Comparison of ENCODE assay signal across 8 cellular contexts in genomic region chr11:94876645-94877445, GRCh38.
DNase-seq lines count a peak whose midpoint lies in the region; ATAC-seq, FAIRE-seq and TF ChIP-seq lines count a peak whose summit lies in the region.

No MANE protein-coding gene starts in this region.

- DNase-seq in GM12892 (ENCODE audit: insufficient read length) (peak; percentile 19), NB4 (ENCODE audit: low read depth) (peak; percentile 95), fibroblast of the conjunctiva (ENCODE audit: low read depth) (peak; percentile 88), nucleus accumbens (lab: John Stamatoyannopoulos, UW) (peak in 30 of 56 donors; percentile 3 to 59 (median 24)), thoracic aorta (ENCODE audit: low spot score) (peak; percentile 68), NCI-H1694 treated with DMSO at 0.1 percent for 48 hours (lab: John Stamatoyannopoulos, UW) (no peak)
- DNase-seq in activated T-cell treated with anti-CD3 and anti-CD28 coated beads, Interleukin-2, amount 50 U/mL, for 4 hours = peak; percentile 20

- H3K4me1 ChIP-seq in HEK293 (ENCODE audit: control insufficient read depth, insufficient read depth, low read length) = no peaks in the 10 kb centered on the region
- H3K4me1 ChIP-seq in thoracic aorta (ENCODE audit: control insufficient read depth in 1 of 2, low read depth in 2 of 2) = peaks cover 25 to 40% of the 10 kb centered on the region in 2 donors

- TF ChIP-seq POLR2A in GM12892 (IDR thresholded peaks at IDR 0.05; ENCODE audit: low read depth, low read length) = no peak
- TF ChIP-seq POLR2A in NB4 (IDR thresholded peaks at IDR 0.05; ENCODE audit: extremely low read depth, insufficient read length) = no peak

- H3K4me1 Mint-ChIP-seq in activated T-cell treated with anti-CD3 and anti-CD28 coated beads, Interleukin-2, amount 50 U/mL, for 4 hours (ENCODE audit: low read depth) = peaks cover 10% of the 10 kb centered on the region

- peaks cover 3% of the 10 kb centered on the region for H3K27me3 Mint-ChIP-seq in activated T-cell treated with anti-CD3 and anti-CD28 coated beads, Interleukin-2, amount 50 U/mL, for 4 hours (ENCODE audit: low read depth)

- no peak overlapping the region for H3K4me3 Mint-ChIP-seq in activated T-cell treated with anti-CD3 and anti-CD28 coated beads, Interleukin-2, amount 50 U/mL, for 4 hours

- no peaks in the 10 kb centered on the region for H3K27me3 ChIP-seq in thoracic aorta (replicated peaks; ENCODE audit: insufficient read depth)

- FAIRE-seq in GM12892 (lab: Jason Lieb, UNC) = peak; percentile 85

- TF ChIP-seq CTCF in HEK293 (tag by site-specific recombination; IDR thresholded peaks at IDR 0.05) (no peak), NB4 (IDR thresholded peaks at IDR 0.05; ENCODE audit: low read depth, low read length) (peak; percentile 43), thoracic aorta (IDR thresholded peaks at IDR 0.05) (no peak)

- H3K27ac ChIP-seq in HEK293 (ENCODE audit: extremely low read depth, low read depth, low read length) (no peak overlapping the region), thoracic aorta (peak overlapping the region; percentile 66 to 67)

- peaks cover 0 to 79% of the 10 kb centered on the region in 2 experiments; a peak in 1 of 3 replicates for H3K36me3 ChIP-seq in HEK293 (ENCODE audit: control insufficient read depth in 2 of 2, insufficient read depth in 1 of 2, low read length in 2 of 2)
- peaks cover 7% of the 10 kb centered on the region for H3K36me3 ChIP-seq in thoracic aorta

- POLR2A ChIA-PET in HEK293 (lab: Yijun Ruan, JAX) = no interaction called here

- H3K4me3 ChIP-seq in HEK293 (ENCODE audit: low read depth, low read length) (no peak overlapping the region), NB4 (ENCODE audit: low read depth, low read length) (no peak overlapping the region), thoracic aorta (no peak overlapping the region)

- no peaks in the 10 kb centered on the region for H3K36me3 Mint-ChIP-seq in activated T-cell treated with anti-CD3 and anti-CD28 coated beads, Interleukin-2, amount 50 U/mL, for 4 hours (ENCODE audit: insufficient read depth)

- peak; percentile 90 for ATAC-seq in activated T-cell treated with anti-CD3 and anti-CD28 coated beads, Interleukin-2, amount 50 U/mL, for 4 hours
- peak; percentile 80 for ATAC-seq in thoracic aorta (ENCODE audit: insufficient number of reproducible peaks, low FRiP score, low read depth)

- H3K9me3 ChIP-seq in HEK293 (ENCODE audit: control insufficient read depth, insufficient read depth, low read depth, low read length) = no peaks in the 10 kb centered on the region
- H3K9me3 ChIP-seq in thoracic aorta = no peaks in the 10 kb centered on the region

- CTCF ChIA-PET in HEK293 (lab: Yijun Ruan, JAX) = interaction anchor here (0.6 to 1.3 kb wide), 5 partner anchors 21 to 790 kb away, joined by 3 to 5 read pairs (median 4); no protein-coding TSS in a partner anchor

- no peaks in the 10 kb centered on the region for H3K9me3 Mint-ChIP-seq in activated T-cell treated with anti-CD3 and anti-CD28 coated beads, Interleukin-2, amount 50 U/mL, for 4 hours

TF ChIP-seq in HEK293, 187 proteins besides CTCF, POLR2A, EP300 and RAD21:
- TF ChIP-seq ZNF544 (tag by site-specific recombination; IDR thresholded peaks at IDR 0.05) (no peak), ZBTB44 (tag by site-specific recombination; IDR thresholded peaks at IDR 0.05) (no peak), ZNF366 (tag by site-specific recombination; conservative IDR thresholded peaks at IDR 0.05) (no peak), ZIC2 (tag by site-specific recombination; IDR thresholded peaks at IDR 0.05) (peak; percentile 24), BCL11A (tag by site-specific recombination; IDR thresholded peaks at IDR 0.05; ENCODE audit: low read depth) (no peak), ZBTB17 (tag by site-specific recombination; IDR thresholded peaks at IDR 0.05) (no peak), SETDB1 (IDR thresholded peaks at IDR 0.05; ENCODE audit: insufficient read length, low read length) (no peak), ZNF692 (tag by site-specific recombination; IDR thresholded peaks at IDR 0.05) (no peak), EGR2 (tag by site-specific recombination; IDR thresholded peaks at IDR 0.05; ENCODE audit: low read depth) (peak; percentile 30; the same call in 1 of the 2 replicates), ZNF664 (tag by site-specific recombination; IDR thresholded peaks at IDR 0.05) (no peak), ZNF571 (tag by site-specific recombination; IDR thresholded peaks at IDR 0.05) (no peak), FEZF1 (tag by site-specific recombination; IDR thresholded peaks at IDR 0.05) (no peak), ZNF140 (tag by site-specific recombination; IDR thresholded peaks at IDR 0.05) (no peak), ZFHX2 (tag by site-specific recombination; conservative IDR thresholded peaks at IDR 0.05) (peak; percentile 70), ZNF174 (tag by site-specific recombination; IDR thresholded peaks at IDR 0.05) (no peak), ZNF776 (tag by site-specific recombination; IDR thresholded peaks at IDR 0.05; ENCODE audit: borderline replicate concordance) (no peak), ZNF473 (tag by site-specific recombination; IDR thresholded peaks at IDR 0.05) (no peak), ATF2 (tag by site-specific recombination; IDR thresholded peaks at IDR 0.05; ENCODE audit: low read depth) (no peak), ZNF501 (tag by site-specific recombination; IDR thresholded peaks at IDR 0.05) (no peak), GLIS2 (tag by site-specific recombination; IDR thresholded peaks at IDR 0.05) (peak; percentile 37; the same call in 1 of the 2 replicates)
